21 cellular contexts compared by ENCODE assay signal in the genomic region with DNA sequence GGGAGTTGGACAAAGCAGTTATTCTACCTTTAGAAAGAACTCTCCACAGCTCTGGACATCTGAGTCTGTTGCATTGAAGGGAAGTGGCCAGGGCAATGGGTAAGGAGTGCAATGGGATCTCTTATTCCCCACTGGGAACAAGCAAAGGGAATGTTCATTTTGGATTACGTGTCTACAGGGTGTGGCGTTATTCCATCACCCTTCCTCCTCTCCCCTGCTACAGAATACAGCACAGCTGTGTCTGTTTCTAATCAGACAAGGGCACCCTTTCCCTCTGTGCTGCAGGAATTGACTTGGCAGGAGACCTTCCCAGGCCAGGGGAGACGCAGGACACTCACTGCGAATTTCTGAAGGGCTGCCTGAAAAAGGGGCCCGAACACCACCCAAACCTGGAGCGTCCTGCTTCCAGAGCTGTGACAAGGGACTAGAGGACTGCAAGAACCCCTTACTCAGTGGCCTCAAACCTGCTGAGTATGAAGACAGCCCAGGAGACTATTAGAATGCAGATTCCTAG.
"Had no signal": no experiment of that assay in that cellular context is flagged by ENCODE, and none has a peak within 500 bp of the region (broad histone marks: within the 10 kb centered on the region; RNA-seq: fewer than 3 reads in every experiment).

No MANE protein-coding gene starts in this region.

- H3K9me3 ChIP-seq: left ventricle myocardium inferior, ovary, transverse colon, vagina had no signal

- ATAC-seq: esophagus mucosa had no signal

- H3K27me3 ChIP-seq: ovary, transverse colon, vagina had no signal

- H3K36me3 ChIP-seq: left ventricle myocardium inferior, ovary, transverse colon, vagina had no signal

- H3K4me3 ChIP-seq: left ventricle myocardium inferior, ovary, transverse colon, vagina had no signal

- DNase-seq: activated CD4-positive, CD25-positive, alpha-beta regulatory T cell treated with anti-CD3 and anti-CD28 coated beads, Interleukin-2, amount 50 U/mL, for 72 hours; activated CD8-positive, alpha-beta memory T cell treated with anti-CD3 and anti-CD28 coated beads for 24 hours; activated CD8-positive, alpha-beta memory T cell treated with anti-CD3 and anti-CD28 coated beads, Interleukin-2, amount 50 U/mL, for 48 hours; activated effector memory CD4-positive, alpha-beta T cell treated with Interleukin-2 at 50 U/mL for 16 hours; activated naive CD4-positive, alpha-beta T cell treated with anti-CD3 and anti-CD28 coated beads, Interleukin-2, amount 10 ng/mL, durations not matched to agents 7 days and 5 days; activated T-cell treated with anti-CD3 and anti-CD28 coated beads, Interleukin-2, amount 50 U/mL, for 48 hours; aorta; cortex of kidney; foreskin melanocyte; glutamatergic neuron; hypothalamus; left ventricle myocardium inferior; ovary; stimulated activated CD8-positive, alpha-beta memory T cell treated with anti-CD3 and anti-CD28 coated beads, Interleukin-4, amount 100 ng/mL, for 48 hours; stimulated activated naive CD4-positive, alpha-beta T cell; SW 1271; T-helper 2 cell; transverse colon had no signal

- H3K27ac ChIP-seq: left ventricle myocardium inferior, ovary, vagina, VCaP had no signal
